ENCODE assay signal across 17 cellular contexts in the genomic region with DNA sequence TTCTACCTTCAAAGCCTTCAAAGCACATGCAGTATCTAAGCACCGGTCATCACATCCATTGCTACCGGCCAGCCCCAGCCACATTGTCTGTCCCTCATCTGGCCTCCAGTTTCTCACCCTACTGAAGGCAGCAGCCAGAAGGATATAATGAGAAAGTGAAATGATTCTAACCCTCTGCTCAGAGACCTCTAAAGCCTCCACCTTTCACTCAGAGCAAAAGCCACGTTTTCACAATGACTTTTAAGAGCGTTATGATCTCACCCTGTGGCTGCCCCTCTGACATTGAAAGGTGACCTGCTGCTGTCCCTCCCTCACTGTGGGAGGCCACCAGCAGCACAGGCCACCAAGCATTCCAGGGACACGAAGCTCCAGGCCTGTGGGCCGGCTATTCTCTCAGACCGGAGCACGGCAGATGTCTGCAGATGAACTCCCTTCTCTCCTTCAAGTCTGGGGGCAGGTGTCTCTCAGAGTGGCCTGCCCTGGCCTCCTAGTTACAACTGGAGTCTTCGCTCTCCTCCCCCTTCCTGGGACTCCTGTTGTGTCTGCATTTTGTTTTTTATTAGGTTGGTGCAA.
DNase-seq lines count a peak whose midpoint lies in the region; ATAC-seq and TF ChIP-seq lines count a peak whose summit lies in the region.
"Had no signal": no experiment of that assay in that cellular context is flagged by ENCODE, and none has a peak within 500 bp of the region (broad histone marks: within the 10 kb centered on the region; RNA-seq: fewer than 3 reads in every experiment).

No MANE protein-coding gene starts in this region.

- H3K27me3 ChIP-seq in gastrocnemius medialis, result no peaks in the 10 kb centered on the region
- H3K27me3 ChIP-seq: esophagus muscularis mucosa had no signal

- intact Hi-C loops in gastrocnemius medialis (cut with DNase I; ENCODE audit: low total_unique reads), result no loop called here

- H3K36me3 Mint-ChIP-seq in activated naive CD4-positive, alpha-beta T cell treated with anti-CD3 and anti-CD28 coated beads, Interleukin-2, amount 50 U/mL, for 72 hours, result no peaks in the 10 kb centered on the region
- H3K36me3 Mint-ChIP-seq in activated naive CD4-positive, alpha-beta T cell treated with anti-CD3 and anti-CD28 coated beads, Interleukin-2, amount 10 ng/mL, durations not matched to agents 7 days and 5 days, result no peaks in the 10 kb centered on the region
- H3K36me3 Mint-ChIP-seq: activated naive CD8-positive, alpha-beta T cell; mesothelial cell of epicardium had no signal

- H3K9me3 ChIP-seq in gastrocnemius medialis, result no peaks in the 10 kb centered on the region
- H3K9me3 ChIP-seq: Caco-2, esophagus muscularis mucosa had no signal

- CTCF ChIA-PET in activated naive CD4-positive, alpha-beta T cell treated with anti-CD3 and anti-CD28 coated beads, Interleukin-2, amount 10 ng/mL, durations not matched to agents 7 days and 5 days (lab: Charles Lee), result no interaction called here

- peaks cover 0 to 13% of the 10 kb centered on the region in 2 donors for H3K4me1 ChIP-seq in gastrocnemius medialis
- H3K4me1 ChIP-seq: Caco-2, esophagus muscularis mucosa had no signal

- no peak for TF ChIP-seq POLR2A in gastrocnemius medialis (IDR thresholded peaks at IDR 0.05)

- H3K4me3 ChIP-seq in gastrocnemius medialis, result no peak overlapping the region
- H3K4me3 ChIP-seq: esophagus muscularis mucosa had no signal

- H3K27ac ChIP-seq in gastrocnemius medialis, result no peak overlapping the region
- H3K27ac ChIP-seq: esophagus muscularis mucosa had no signal

- no peaks in the 10 kb centered on the region for H3K4me1 Mint-ChIP-seq in activated naive CD4-positive, alpha-beta T cell treated with anti-CD3 and anti-CD28 coated beads, Interleukin-2, amount 10 ng/mL, durations not matched to agents 7 days and 5 days

- no peak overlapping the region for H3K4me3 Mint-ChIP-seq in activated naive CD4-positive, alpha-beta T cell treated with anti-CD3 and anti-CD28 coated beads, Interleukin-2, amount 10 ng/mL, durations not matched to agents 7 days and 5 days
- H3K4me3 Mint-ChIP-seq: activated CD8-positive, alpha-beta T cell treated with anti-CD3 and anti-CD28 coated beads, Interleukin-2, amount 10 ng/mL, durations not matched to agents 7 days and 5 days; activated naive CD8-positive, alpha-beta T cell; mesothelial cell of epicardium; T-helper 1 cell treated with Interleukin-12 subunit alpha and Interleukin-12 subunit beta and Interleukin-4 antibody, amounts not matched to agents 30 μg/mL and 1 μg/mL, for 36 hours had no signal

- in situ Hi-C loops in gastrocnemius medialis (cut with MboI; ENCODE audit: low sequenced_read_pairs in 4 of 4), result no loop called here

- H3K36me3 ChIP-seq in gastrocnemius medialis, result no peaks in the 10 kb centered on the region
- H3K36me3 ChIP-seq: esophagus muscularis mucosa had no signal

- DNase-seq in activated naive CD4-positive, alpha-beta T cell treated with anti-CD3 and anti-CD28 coated beads, Interleukin-2, amount 50 U/mL, for 72 hours (ENCODE audit: low spot score in 2 of 2), result no peak
- DNase-seq in activated naive CD4-positive, alpha-beta T cell treated with anti-CD3 and anti-CD28 coated beads, Interleukin-2, amount 10 ng/mL, durations not matched to agents 7 days and 5 days, result no peak
- no peak for DNase-seq in NK-92 treated with Interleukin-12 subunit alpha and Interleukin-12 subunit beta, amount 100 ng/mL, for 24 hours (lab: John Stamatoyannopoulos, UW)
- DNase-seq in gastrocnemius medialis, result no peak
- DNase-seq in glomerular visceral epithelial cell (ENCODE audit: extremely low spot score), result no peak
- no peak for DNase-seq in HUDEP-2 (lab: John Stamatoyannopoulos, UW; ENCODE audit: unreplicated experiment in 76 of 76)
- DNase-seq: activated CD8-positive, alpha-beta T cell treated with anti-CD3 and anti-CD28 coated beads, Interleukin-2, amount 10 ng/mL, durations not matched to agents 7 days and 5 days; Caco-2; NCI-H2171 treated with DMSO at 0.1 percent for 48 hours; PC-3; stimulated activated CD4-positive, alpha-beta T cell treated with anti-CD3 and anti-CD28 coated beads, Interleukin-4, amount 100 ng/mL, for 4 hours had no signal

- H3K27ac Mint-ChIP-seq in activated naive CD4-positive, alpha-beta T cell treated with anti-CD3 and anti-CD28 coated beads, Interleukin-2, amount 50 U/mL, for 72 hours, result peak overlapping the region in 1 of 2 donors; percentile 10
- no peak overlapping the region for H3K27ac Mint-ChIP-seq in activated naive CD4-positive, alpha-beta T cell treated with anti-CD3 and anti-CD28 coated beads, Interleukin-2, amount 10 ng/mL, durations not matched to agents 7 days and 5 days
- H3K27ac Mint-ChIP-seq: activated CD8-positive, alpha-beta T cell treated with anti-CD3 and anti-CD28 coated beads, Interleukin-2, amount 10 ng/mL, durations not matched to agents 7 days and 5 days; activated naive CD8-positive, alpha-beta T cell; mesothelial cell of epicardium; T-helper 1 cell treated with Interleukin-12 subunit alpha and Interleukin-12 subunit beta and Interleukin-4 antibody, amounts not matched to agents 30 μg/mL and 1 μg/mL, for 36 hours had no signal

- no peaks in the 10 kb centered on the region for H3K9me3 Mint-ChIP-seq in activated naive CD4-positive, alpha-beta T cell treated with anti-CD3 and anti-CD28 coated beads, Interleukin-2, amount 50 U/mL, for 72 hours
- no peaks in the 10 kb centered on the region for H3K9me3 Mint-ChIP-seq in activated naive CD4-positive, alpha-beta T cell treated with anti-CD3 and anti-CD28 coated beads, Interleukin-2, amount 10 ng/mL, durations not matched to agents 7 days and 5 days
- H3K9me3 Mint-ChIP-seq: T-helper 1 cell treated with Interleukin-12 subunit alpha and Interleukin-12 subunit beta and Interleukin-4 antibody, amounts not matched to agents 30 μg/mL and 1 μg/mL, for 36 hours had no signal

- no peak for TF ChIP-seq CTCF in gastrocnemius medialis (IDR thresholded peaks at IDR 0.05 in 4 of 5, conservative IDR thresholded peaks at IDR 0.05 in 1 of 5)

- H3K27me3 Mint-ChIP-seq in activated naive CD4-positive, alpha-beta T cell treated with anti-CD3 and anti-CD28 coated beads, Interleukin-2, amount 10 ng/mL, durations not matched to agents 7 days and 5 days, result peaks cover 28% of the 10 kb centered on the region
- H3K27me3 Mint-ChIP-seq: activated naive CD8-positive, alpha-beta T cell had no signal

- ATAC-seq in activated naive CD4-positive, alpha-beta T cell treated with anti-CD3 and anti-CD28 coated beads, Interleukin-2, amount 50 U/mL, for 72 hours, result peak; percentile 39 to 71
- peak; percentile 71 for ATAC-seq in GM21737 (IDR thresholded peaks at IDR 0.05; ENCODE audit: unreplicated experiment)
- ATAC-seq in HG03342 (IDR thresholded peaks at IDR 0.05; ENCODE audit: unreplicated experiment), result peak; percentile 70
- ATAC-seq in gastrocnemius medialis, result no peak
- ATAC-seq: activated CD8-positive, alpha-beta T cell treated with anti-CD3 and anti-CD28 coated beads, Interleukin-2, amount 10 ng/mL, durations not matched to agents 7 days and 5 days; PC-3 had no signal

Comparison
In these comparisons a context has a peak if more than half of its experiments do, and no peak if none do; other contexts are left out.
1. ATAC-seq: peak in activated naive CD4-positive, alpha-beta T cell treated with anti-CD3 and anti-CD28 coated beads, Interleukin-2, amount 50 U/mL, for 72 hours (2 of 2), GM21737 (single experiment) and HG03342 (single experiment); none in gastrocnemius medialis (0 of 2).